ENCODE assay signal across 1 cellular context in genomic region chr7:102063736-102064135, GRCh38.
A peak's percentile ranks its signal among the peaks of the same experiment; 100 is the strongest.
TF ChIP-seq lines count a peak whose summit lies in the region.

No MANE protein-coding gene starts in this region.

TF ChIP-seq in HCT116, 20 proteins besides CTCF, POLR2A, EP300 and RAD21 (continued from another document):
- 0 out of 2 replicates have a peak, but pooled peaks have one; percentile 35 for TF ChIP-seq POLR2AphosphoS5 (IDR thresholded peaks at IDR 0.05; ENCODE audit: low read depth, low read length)
TF ChIP-seq in HCT116: peak in this region for 6.
